ENCODE assay signal across 1 cellular context in genomic region chr16:4474192-4474961, GRCh38.
TF ChIP-seq lines count a peak whose summit lies in the region.

Gene NMRAL1, minus strand, starts transcription at chr16:4474625. Its CDS starts 493 bp downstream, at chr16:4474132.

TF ChIP-seq in HepG2, 621 proteins besides CTCF, POLR2A, EP300 and RAD21 (continued from another document):
- TF ChIP-seq, protein P1, sequence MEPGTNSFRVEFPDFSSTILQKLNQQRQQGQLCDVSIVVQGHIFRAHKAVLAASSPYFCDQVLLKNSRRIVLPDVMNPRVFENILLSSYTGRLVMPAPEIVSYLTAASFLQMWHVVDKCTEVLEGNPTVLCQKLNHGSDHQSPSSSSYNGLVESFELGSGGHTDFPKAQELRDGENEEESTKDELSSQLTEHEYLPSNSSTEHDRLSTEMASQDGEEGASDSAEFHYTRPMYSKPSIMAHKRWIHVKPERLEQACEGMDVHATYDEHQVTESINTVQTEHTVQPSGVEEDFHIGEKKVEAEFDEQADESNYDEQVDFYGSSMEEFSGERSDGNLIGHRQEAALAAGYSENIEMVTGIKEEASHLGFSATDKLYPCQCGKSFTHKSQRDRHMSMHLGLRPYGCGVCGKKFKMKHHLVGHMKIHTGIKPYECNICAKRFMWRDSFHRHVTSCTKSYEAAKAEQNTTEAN (CRISPR knock-in tag; conservative IDR thresholded peaks at IDR 0.05): no peak
